10 cellular contexts compared by ENCODE assay signal in genomic region chr9:112249277-112249676, GRCh38.
DNase-seq lines count a peak whose midpoint lies in the region; ATAC-seq and TF ChIP-seq lines count a peak whose summit lies in the region.
"Had no signal": no experiment of that assay in that cellular context is flagged by ENCODE, and none has a peak within 500 bp of the region (broad histone marks: within the 10 kb centered on the region; RNA-seq: fewer than 3 reads in every experiment).

No MANE protein-coding gene starts in this region.

- TF ChIP-seq POLR2A in upper lobe of left lung (IDR thresholded peaks at IDR 0.05), result no peak

- H3K36me3 ChIP-seq in fibroblast of lung (ENCODE audit: control insufficient read depth, insufficient read depth, low read length) (no peaks in the 10 kb centered on the region), upper lobe of left lung (peaks cover 0 to 15% (median 9%) of the 10 kb centered on the region in 4 donors)

- TF ChIP-seq CTCF in GM13977 (IDR thresholded peaks at IDR 0.05; ENCODE audit: extremely low read depth, insufficient read depth, missing control alignments), result no peak
- TF ChIP-seq CTCF in fibroblast of lung (conservative IDR thresholded peaks at IDR 0.05 in 1 of 2, IDR thresholded peaks at IDR 0.05 in 1 of 2; ENCODE audit: low read depth in 1 of 2, low read length in 2 of 2), result no peak
- no peak for TF ChIP-seq CTCF in upper lobe of left lung (IDR thresholded peaks at IDR 0.05)

- H2AFZ ChIP-seq in fibroblast of lung (ENCODE audit: low read length), result no peak overlapping the region

- peak overlapping the region; percentile 23 for H3K4me2 ChIP-seq in fibroblast of lung (ENCODE audit: extremely low read depth, insufficient read depth, low read length)

- H3K79me2 ChIP-seq in fibroblast of lung (ENCODE audit: control insufficient read depth, insufficient read depth, low read length), result no peaks in the 10 kb centered on the region

- 91 to 97% methylated on average over 1 of the region's 1 CpG for WGBS in upper lobe of left lung, 2 donors

- ATAC-seq in GM21717 (IDR thresholded peaks at IDR 0.05; ENCODE audit: unreplicated experiment), result peak; percentile 92
- ATAC-seq in upper lobe of left lung (ENCODE audit: low FRiP score in 2 of 2), result no peak

- no peaks in the 10 kb centered on the region for H4K20me1 ChIP-seq in fibroblast of lung (ENCODE audit: control insufficient read depth, extremely low read depth, insufficient read depth, low read length)

- in situ Hi-C loops in GM13977 (cut with MboI; ENCODE audit: low pct_unique_long_range_greater_than_20kb, low sequenced_read_pairs, unreplicated experiment), result no loop called here

- H3K9me3 ChIP-seq in fibroblast of lung (ENCODE audit: control insufficient read depth, insufficient read depth, low read depth, low read length) (no peaks in the 10 kb centered on the region), upper lobe of left lung (no peaks in the 10 kb centered on the region)
- H3K9me3 ChIP-seq: testis had no signal

- H3K27ac ChIP-seq in fibroblast of lung (ENCODE audit: insufficient read depth, low read length) (no peak overlapping the region), upper lobe of left lung (no peak overlapping the region)
- H3K27ac ChIP-seq: testis had no signal

- H3K4me3 ChIP-seq in fibroblast of lung (replicated peaks in 1 of 4; ENCODE audit: control extremely low read depth in 1 of 4, insufficient read depth in 1 of 4, low read depth in 3 of 4, low read length in 4 of 4), result no peak overlapping the region
- no peak overlapping the region for H3K4me3 ChIP-seq in upper lobe of left lung
- H3K4me3 ChIP-seq: testis had no signal

- H3K27me3 ChIP-seq in fibroblast of lung (ENCODE audit: control insufficient read depth, insufficient read depth, low read length) (no peaks in the 10 kb centered on the region), upper lobe of left lung (no peaks in the 10 kb centered on the region)
- H3K27me3 ChIP-seq: testis had no signal

- DNase-seq in GM13977 (ENCODE audit: low spot score), result peak; percentile 31
- DNase-seq in HT1080 (ENCODE audit: low read depth), result peak; percentile 72
- peak; percentile 28 to 33 for DNase-seq in fibroblast of lung (ENCODE audit: low read depth in 2 of 2)
- no peak for DNase-seq in HUDEP-2 (lab: John Stamatoyannopoulos, UW; ENCODE audit: unreplicated experiment in 76 of 76)
- no peak for DNase-seq in NCI-H2171 treated with DMSO at 0.1 percent for 48 hours (lab: John Stamatoyannopoulos, UW)
- DNase-seq in NCI-H524 (lab: John Stamatoyannopoulos, UW), result no peak
- DNase-seq in upper lobe of left lung, result no peak
- DNase-seq: NCI-H345, testis had no signal

- no peaks in the 10 kb centered on the region for H3K4me1 ChIP-seq in fibroblast of lung (ENCODE audit: control insufficient read depth, extremely low read depth, insufficient read depth, low read length)
- H3K4me1 ChIP-seq in upper lobe of left lung, result peaks cover 0 to 5% (median 0%) of the 10 kb centered on the region in 4 donors
- H3K4me1 ChIP-seq: testis had no signal

- H3K9ac ChIP-seq in fibroblast of lung (ENCODE audit: insufficient read depth, low read length), result no peak overlapping the region

- no peak for TF ChIP-seq EP300 in upper lobe of left lung (IDR thresholded peaks at IDR 0.05)

Comparison
In these comparisons a context has a peak if more than half of its experiments do, and no peak if none do; other contexts are left out.
1. DNase-seq: peak in GM13977 (single experiment), HT1080 (single experiment) and fibroblast of lung (2 of 2); none in HUDEP-2 (0 of 76), NCI-H2171 treated with DMSO at 0.1 percent for 48 hours (single experiment), NCI-H524 (0 of 2) and upper lobe of left lung (0 of 2).